Comparison of ENCODE assay signal across 16 cellular contexts in the genomic region with DNA sequence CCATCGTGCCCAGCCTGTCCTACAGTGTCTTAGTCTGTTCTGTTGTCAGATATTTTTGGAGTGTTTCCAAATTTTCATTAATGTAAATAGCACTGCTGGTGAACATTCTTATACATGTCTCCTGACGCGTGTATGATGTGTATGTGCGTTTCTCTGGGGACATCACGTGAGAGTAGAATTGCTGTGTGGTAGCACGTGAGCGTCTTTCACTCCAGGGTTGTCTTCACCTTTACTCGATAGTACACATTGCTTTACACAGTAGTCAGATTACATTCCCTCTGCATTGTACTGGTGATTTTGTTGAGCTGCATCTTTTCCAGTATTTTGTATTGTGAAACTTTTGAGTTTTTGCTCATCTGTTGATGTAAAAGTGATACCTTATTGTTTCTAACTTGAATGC. TPM values are rescaled to one million over a fixed set of nuclear protein-coding genes. Genes with fewer than 3 reads are reported as not detected.
A peak's percentile ranks its signal among the peaks of the same experiment; 100 is the strongest.
DNase-seq lines count a peak whose midpoint lies in the region; ATAC-seq and TF ChIP-seq lines count a peak whose summit lies in the region.
"Had no signal": no experiment of that assay in that cellular context is flagged by ENCODE, and none has a peak within 500 bp of the region (broad histone marks: within the 10 kb centered on the region; RNA-seq: fewer than 3 reads in every experiment).

No MANE protein-coding gene starts in this region.

- no peak for DNase-seq in T-helper 2 cell treated with Interferon-gamma antibody and Interleukin-4, amounts not matched to agents 5 μg/mL and 100 μg/mL, for 36 hours (ENCODE audit: low spot score)
- no peak for DNase-seq in T-helper 2 cell
- DNase-seq in HT-29 (ENCODE audit: low spot score): peak; percentile 3
- DNase-seq in mesothelial cell of epicardium (ENCODE audit: low spot score in 2 of 2, unreplicated experiment in 2 of 2): no peak
- no peak for DNase-seq in NCI-H526 (lab: John Stamatoyannopoulos, UW)
- DNase-seq in cortex of kidney (lab: John Stamatoyannopoulos, UW): no peak
- DNase-seq: colonic mucosa; mammary epithelial cell; NCI-H187 treated with DMSO at 0.1 percent for 48 hours; NCI-H526 treated with DMSO at 0.1 percent for 48 hours; right lobe of liver; SHP77; stimulated activated CD4-positive, alpha-beta T cell treated with anti-CD3 and anti-CD28 coated beads, Interleukin-2, amount 100 ng/mL, for 48 hours; T1000 had no signal

- H3K27me3 Mint-ChIP-seq in T-helper 2 cell treated with Interferon-gamma antibody and Interleukin-4, amounts not matched to agents 5 μg/mL and 100 μg/mL, for 36 hours (ENCODE audit: low read depth): no peaks in the 10 kb centered on the region
- no peaks in the 10 kb centered on the region for H3K27me3 Mint-ChIP-seq in activated naive CD8-positive, alpha-beta T cell
- H3K27me3 Mint-ChIP-seq in mesothelial cell of epicardium (ENCODE audit: low read depth): no peaks in the 10 kb centered on the region

- H3K27ac Mint-ChIP-seq in T-helper 2 cell treated with Interferon-gamma antibody and Interleukin-4, amounts not matched to agents 5 μg/mL and 100 μg/mL, for 36 hours: peak overlapping the region; percentile 87
- H3K27ac Mint-ChIP-seq in activated naive CD8-positive, alpha-beta T cell: peak overlapping the region; percentile 89
- H3K27ac Mint-ChIP-seq in mesothelial cell of epicardium: peak overlapping the region; percentile 80

- peaks cover 51% of the 10 kb centered on the region for H3K4me1 Mint-ChIP-seq in T-helper 2 cell treated with Interferon-gamma antibody and Interleukin-4, amounts not matched to agents 5 μg/mL and 100 μg/mL, for 36 hours (ENCODE audit: low read depth)
- peaks cover 37% of the 10 kb centered on the region for H3K4me1 Mint-ChIP-seq in activated naive CD8-positive, alpha-beta T cell (ENCODE audit: low read depth)
- H3K4me1 Mint-ChIP-seq in mesothelial cell of epicardium: peaks cover 49% of the 10 kb centered on the region

- no peak for TF ChIP-seq CTCF in mesothelial cell of epicardium (IDR thresholded peaks at IDR 0.05; ENCODE audit: unreplicated experiment)

- ATAC-seq in HG03457 (IDR thresholded peaks at IDR 0.05; ENCODE audit: unreplicated experiment): no peak
- ATAC-seq: right lobe of liver had no signal

- H3K4me3 Mint-ChIP-seq in T-helper 2 cell treated with Interferon-gamma antibody and Interleukin-4, amounts not matched to agents 5 μg/mL and 100 μg/mL, for 36 hours: peak overlapping the region; percentile 82
- H3K4me3 Mint-ChIP-seq in activated naive CD8-positive, alpha-beta T cell: peak overlapping the region; percentile 88
- H3K4me3 Mint-ChIP-seq in mesothelial cell of epicardium: no peak overlapping the region

- peaks cover 2% of the 10 kb centered on the region for H3K36me3 Mint-ChIP-seq in T-helper 2 cell treated with Interferon-gamma antibody and Interleukin-4, amounts not matched to agents 5 μg/mL and 100 μg/mL, for 36 hours (ENCODE audit: low read depth)
- H3K36me3 Mint-ChIP-seq in activated naive CD8-positive, alpha-beta T cell: no peaks in the 10 kb centered on the region
- H3K36me3 Mint-ChIP-seq in mesothelial cell of epicardium: no peaks in the 10 kb centered on the region

- H3K9me3 Mint-ChIP-seq in T-helper 2 cell treated with Interferon-gamma antibody and Interleukin-4, amounts not matched to agents 5 μg/mL and 100 μg/mL, for 36 hours: no peaks in the 10 kb centered on the region
- H3K9me3 Mint-ChIP-seq in activated naive CD8-positive, alpha-beta T cell (ENCODE audit: low read depth): no peaks in the 10 kb centered on the region
- H3K9me3 Mint-ChIP-seq in mesothelial cell of epicardium: no peaks in the 10 kb centered on the region

RNA-seq across cellular contexts. Expression of a gene that starts 60.0 kb away (rescaled TPM):
- 4.3 and 9.3 TPM in 2 replicates for total RNA-seq in HT-29 (2014; rRNA removed; shearing (Covaris generic))
- total RNA-seq in mesothelial cell of epicardium: 30.5 to 31.3 TPM (median 31.2 TPM) in 3 replicates
